Comparison of ENCODE assay signal across 8 cellular contexts in the genomic region with DNA sequence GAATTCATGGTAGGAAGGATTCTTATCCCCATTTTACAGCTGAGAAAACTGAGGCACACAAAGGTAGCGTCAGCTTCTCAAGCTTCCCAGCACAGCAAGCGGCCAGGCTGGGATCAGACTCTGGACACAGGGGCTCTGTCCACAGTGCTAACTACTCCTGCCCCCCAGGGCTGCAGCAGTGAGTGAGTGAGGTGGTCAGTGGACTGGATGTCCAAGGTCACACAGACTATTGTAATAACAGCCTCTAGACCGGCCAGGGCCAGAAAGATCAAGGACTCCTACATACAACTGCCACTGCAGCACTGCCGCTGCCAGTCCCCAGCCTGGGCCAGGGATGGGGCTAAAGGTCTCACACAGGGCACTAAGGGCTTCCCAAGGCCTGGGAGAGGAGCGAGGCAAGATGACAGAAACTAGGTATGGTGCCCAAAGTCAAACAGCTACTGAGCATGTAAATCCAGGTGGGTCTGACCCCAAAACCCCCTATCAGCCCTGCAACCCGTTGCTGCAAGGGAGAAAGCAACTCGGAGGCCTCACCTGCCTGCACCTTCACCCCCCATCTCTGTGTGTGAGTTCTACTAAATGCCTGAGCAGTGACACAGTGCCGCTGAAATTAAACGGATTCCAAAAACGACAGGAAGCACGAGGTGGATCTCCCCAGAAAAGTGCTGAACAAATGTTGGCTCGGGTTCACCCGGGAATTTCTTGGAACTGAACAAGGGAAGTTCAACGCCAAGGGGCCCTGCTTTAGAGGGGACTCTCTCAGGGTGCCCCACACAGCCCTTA.
DNase-seq lines count a peak whose midpoint lies in the region; ATAC-seq, FAIRE-seq and TF ChIP-seq lines count a peak whose summit lies in the region.

No MANE protein-coding gene starts in this region.

- peaks cover 18% of the 10 kb centered on the region for H3F3A ChIP-seq in GM23248 (ENCODE audit: insufficient read depth)

- no peak for FAIRE-seq in D721Med (lab: Jason Lieb, UNC)

- no peak overlapping the region for H3K9ac ChIP-seq in GM23248

- no peaks in the 10 kb centered on the region for H4K20me1 ChIP-seq in GM23248 (ENCODE audit: insufficient read depth)

- H3K27ac ChIP-seq in GM23248 (no peak overlapping the region), spleen (peak overlapping the region in 7 of 8 donors; percentile 54 to 91 (median 89))

- peak overlapping the region; percentile 56 for H3K4me2 ChIP-seq in GM23248 (ENCODE audit: unreplicated experiment)

- TF ChIP-seq CTCF in WTC11 (IDR thresholded peaks at IDR 0.05) (no peak), spleen (IDR thresholded peaks at IDR 0.05 in 8 of 11, conservative IDR thresholded peaks at IDR 0.05 in 3 of 11) (no peak), D721Med (IDR thresholded peaks at IDR 0.05; ENCODE audit: insufficient read depth, missing control alignments) (no peak)

- no peaks in the 10 kb centered on the region for H3K9me3 ChIP-seq in GM23248 (ENCODE audit: low read depth)
- no peaks in the 10 kb centered on the region for H3K9me3 ChIP-seq in spleen

- POLR2A ChIA-PET in WTC11 (lab: Charles Lee) = no interaction called here

- TF ChIP-seq POLR2A in spleen (IDR thresholded peaks at IDR 0.05) = no peak

- no peaks in the 10 kb centered on the region for H3K36me3 Mint-ChIP-seq in WTC11

- peak; percentile 51 for DNase-seq in GM23248
- DNase-seq in WTC11 (ENCODE audit: low spot score) = no peak
- DNase-seq in hepatic stellate cell (ENCODE audit: low spot score) = peak; percentile 55
- no peak for DNase-seq in spleen
- DNase-seq in D721Med (ENCODE audit: insufficient read length, low spot score) = no peak
- no peak for DNase-seq in stimulated activated CD4-positive, alpha-beta T cell treated with anti-CD3 and anti-CD28 coated beads, Interleukin-4, amount 100 ng/mL, for 4 hours

- H3K4me1 ChIP-seq in GM23248 (ENCODE audit: insufficient read depth) (peaks cover 28% of the 10 kb centered on the region), spleen (peaks cover 35 to 86% (median 73%) of the 10 kb centered on the region in 6 donors)

- H3K27ac Mint-ChIP-seq in WTC11 = no peak overlapping the region

- CTCF ChIA-PET in WTC11 (lab: Charles Lee) = interaction anchor here (1.0 kb wide), 1 partner anchor 45 kb away, joined by 3 read pairs; no protein-coding TSS in a partner anchor

- H3K4me3 ChIP-seq in GM23248 = no peak overlapping the region
- H3K4me3 ChIP-seq in spleen = peak overlapping the region in 6 of 8 donors; percentile 8 to 97 (median 94)

- peaks cover 43% of the 10 kb centered on the region for H3K79me2 ChIP-seq in GM23248 (ENCODE audit: insufficient read depth)

- 66 to 69% methylated on average over 14 of the region's 14 CpGs for WGBS in GM23248 (ENCODE audit: low coverage in 1 of 2, low lambda C conversion rate in 2 of 2, missing lambda C conversion rate in 2 of 2), 2 experiments
- WGBS in spleen, 5 donors = 34 to 45% (median 37%) methylated on average over 14 of the region's 14 CpGs

- H3K4me3 Mint-ChIP-seq in WTC11 = no peak overlapping the region

- peaks cover 15% of the 10 kb centered on the region for H3K27me3 Mint-ChIP-seq in WTC11 (ENCODE audit: low read depth)

- in situ Hi-C loops in GM23248 (cut with MboI) = no loop called here

- no peak overlapping the region for H2AFZ ChIP-seq in GM23248

- no peaks in the 10 kb centered on the region for H3K9me2 ChIP-seq in GM23248 (ENCODE audit: insufficient read depth)

- H3K9me3 Mint-ChIP-seq in WTC11 = no peaks in the 10 kb centered on the region

- H3K27me3 ChIP-seq in GM23248 (replicated peaks; ENCODE audit: insufficient read depth) (no peaks in the 10 kb centered on the region), spleen (replicated peaks in 1 of 7) (peaks cover 0 to 3% (median 0%) of the 10 kb centered on the region in 7 donors)

- peaks cover 20% of the 10 kb centered on the region for H3K4me1 Mint-ChIP-seq in WTC11

- H3K36me3 ChIP-seq in GM23248 (ENCODE audit: low read depth) = no peaks in the 10 kb centered on the region
- H3K36me3 ChIP-seq in spleen = no peaks in the 10 kb centered on the region

- intact Hi-C loops in spleen (cut with DNase I; ENCODE audit: low total_unique reads) = no loop called here

- no peak for ATAC-seq in WTC11
- ATAC-seq in GM21360 (IDR thresholded peaks at IDR 0.05; ENCODE audit: unreplicated experiment) = no peak
- ATAC-seq in HG03565 (IDR thresholded peaks at IDR 0.05; ENCODE audit: unreplicated experiment) = no peak

TF ChIP-seq in WTC11, 78 proteins besides CTCF, POLR2A, EP300 and RAD21:
- TF ChIP-seq RELA (CRISPR knock-in tag; IDR thresholded peaks at IDR 0.05; ENCODE audit: borderline replicate concordance) (no peak), GABPB1 (CRISPR knock-in tag; IDR thresholded peaks at IDR 0.05) (peak; percentile 53; the same call in 1 of the 2 replicates)
TF ChIP-seq in WTC11: peak in this region for 1.

Comparison
In these comparisons a context has a peak if more than half of its experiments do, and no peak if none do; other contexts are left out.
1. DNase-seq: peak in GM23248 (single experiment) and hepatic stellate cell (single experiment); none in WTC11 (single experiment), spleen (single experiment), D721Med (single experiment) and stimulated activated CD4-positive, alpha-beta T cell treated with anti-CD3 and anti-CD28 coated beads, Interleukin-4, amount 100 ng/mL, for 4 hours (0 of 2).